13 cellular contexts compared by ENCODE assay signal in the genomic region with DNA sequence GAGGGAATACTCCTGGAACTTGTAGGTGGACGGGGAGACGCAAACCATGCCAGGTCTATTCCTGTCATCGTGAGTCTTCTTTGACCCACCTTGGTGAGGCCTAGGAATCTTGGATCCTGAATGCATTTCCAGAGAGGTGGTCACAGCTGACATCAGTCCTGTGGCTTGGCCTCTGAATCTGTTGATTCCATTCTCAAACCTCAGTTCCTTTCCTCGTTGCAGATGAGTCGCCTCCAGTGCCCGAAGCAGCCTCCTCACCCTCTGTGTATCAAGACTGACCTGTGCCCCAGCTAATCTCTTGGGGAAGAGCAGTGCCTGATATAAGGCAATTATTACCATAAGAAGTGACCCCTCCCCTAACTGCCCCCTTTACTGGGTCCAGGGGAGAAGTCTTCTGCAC.
DNase-seq lines count a peak whose midpoint lies in the region; ATAC-seq and TF ChIP-seq lines count a peak whose summit lies in the region.
"Had no signal": no experiment of that assay in that cellular context is flagged by ENCODE, and none has a peak within 500 bp of the region (broad histone marks: within the 10 kb centered on the region; RNA-seq: fewer than 3 reads in every experiment).

No MANE protein-coding gene starts in this region.

- no peaks in the 10 kb centered on the region for H3K9me2 ChIP-seq in PC-3 (replicated peaks; ENCODE audit: low read length)

- CTCF ChIA-PET in PC-3 (lab: Charles Lee), result no interaction called here

- TF ChIP-seq CTCF in PC-3 (conservative IDR thresholded peaks at IDR 0.05; ENCODE audit: low read depth, low read length) (no peak), epithelial cell of proximal tubule (conservative IDR thresholded peaks at IDR 0.05; ENCODE audit: low read depth, low read length) (no peak), neural crest cell (conservative IDR thresholded peaks at IDR 0.05) (no peak), GM13977 (IDR thresholded peaks at IDR 0.05; ENCODE audit: extremely low read depth, insufficient read depth, missing control alignments) (no peak)

- peak; percentile 67 for ATAC-seq in PC-3
- ATAC-seq: effector memory CD8-positive, alpha-beta T cell had no signal

- no peaks in the 10 kb centered on the region for H3K9me3 ChIP-seq in PC-3 (ENCODE audit: low read length)

- intact Hi-C loops in PC-3 (cut with micrococcal nuclease), result no loop called here

- H3K4me2 ChIP-seq in PC-3 (ENCODE audit: low read length), result peak overlapping the region; percentile 38
- H3K4me2 ChIP-seq: KMS-11 had no signal

- H3K9ac ChIP-seq in PC-3 (ENCODE audit: low read length), result no peak overlapping the region
- H3K9ac ChIP-seq: KMS-11 had no signal

- H3K9me3 Mint-ChIP-seq in neural crest cell, result no peaks in the 10 kb centered on the region
- H3K9me3 Mint-ChIP-seq: effector memory CD8-positive, alpha-beta T cell had no signal

- H3K36me3 ChIP-seq in PC-3 (ENCODE audit: low read depth, low read length), result no peaks in the 10 kb centered on the region

- POLR2A ChIA-PET in PC-3 (lab: Charles Lee; ENCODE audit: unreplicated experiment), result no interaction called here

- peak overlapping the region; percentile 85 for H3K27ac Mint-ChIP-seq in neural crest cell (ENCODE audit: unreplicated experiment)
- H3K27ac Mint-ChIP-seq: activated naive CD8-positive, alpha-beta T cell; effector memory CD8-positive, alpha-beta T cell had no signal

- H3F3A ChIP-seq in PC-3 (ENCODE audit: low read length, unreplicated experiment), result no peaks in the 10 kb centered on the region

- peaks cover 20% of the 10 kb centered on the region for H3K4me1 ChIP-seq in PC-3 (ENCODE audit: insufficient read depth, low read length)

- DNase-seq in AG08396 (ENCODE audit: low spot score) (peak; percentile 67), PC-3 (peak; percentile 58), epithelial cell of proximal tubule (ENCODE audit: low read depth) (peak; percentile 16), neural crest cell (ENCODE audit: low read depth, low spot score) (no peak), NCI-H128 (lab: John Stamatoyannopoulos, UW; ENCODE audit: unreplicated experiment) (no peak), SKM-1 treated with dmso at 0.1 percent for 144 hours (lab: John Stamatoyannopoulos, UW; ENCODE audit: unreplicated experiment) (no peak), GM13977 (ENCODE audit: low spot score) (no peak)
- DNase-seq in effector CD4-positive, alpha-beta T cell, result no peak
- DNase-seq: effector memory CD8-positive, alpha-beta T cell; H7; NCI-H2171 had no signal

- H3K4me3 Mint-ChIP-seq in neural crest cell, result no peak overlapping the region
- H3K4me3 Mint-ChIP-seq: activated naive CD8-positive, alpha-beta T cell; effector memory CD8-positive, alpha-beta T cell had no signal

- H3K4me3 ChIP-seq in PC-3 (ENCODE audit: low read length), result no peak overlapping the region
- H3K4me3 ChIP-seq in epithelial cell of proximal tubule (ENCODE audit: low read depth, low read length), result no peak overlapping the region

- peaks cover 12% of the 10 kb centered on the region for H3K27me3 Mint-ChIP-seq in neural crest cell (ENCODE audit: low read depth)

- no TSS peak for BruUV-seq in PC-3 (replicated peaks; lab: Mats Ljungman, UMichigan)

- H3K27me3 ChIP-seq in PC-3 (ENCODE audit: low read length), result no peaks in the 10 kb centered on the region

- H4K20me1 ChIP-seq in PC-3 (ENCODE audit: low read length), result no peaks in the 10 kb centered on the region

- peak overlapping the region; percentile 74 for H3K27ac ChIP-seq in PC-3 (ENCODE audit: low read length)
- H3K27ac ChIP-seq: KMS-11 had no signal

- H3K36me3 Mint-ChIP-seq in neural crest cell (ENCODE audit: low read depth), result no peaks in the 10 kb centered on the region
- H3K36me3 Mint-ChIP-seq: activated naive CD8-positive, alpha-beta T cell had no signal

- H2AFZ ChIP-seq in PC-3 (ENCODE audit: low read length), result 0 out of 2 replicates have a peak overlapping the region, but pooled peaks have one; percentile 12

- peaks cover 30% of the 10 kb centered on the region for H3K4me1 Mint-ChIP-seq in neural crest cell

- H3K79me2 ChIP-seq in PC-3 (ENCODE audit: low read length), result no peaks in the 10 kb centered on the region

- in situ Hi-C loops in GM13977 (cut with MboI; ENCODE audit: low pct_unique_long_range_greater_than_20kb, low sequenced_read_pairs, unreplicated experiment), result no loop called here

Comparison
In these comparisons a context has a peak if more than half of its experiments do, and no peak if none do; other contexts are left out.
1. DNase-seq: peak in AG08396 (single experiment), PC-3 (single experiment) and epithelial cell of proximal tubule (single experiment); none in neural crest cell (single experiment), NCI-H128 (single experiment), effector CD4-positive, alpha-beta T cell (single experiment), SKM-1 treated with dmso at 0.1 percent for 144 hours (single experiment) and GM13977 (single experiment).